Comparison of ENCODE assay signal across 1 cellular context in genomic region chrX:71623714-71624113, GRCh38.
TF ChIP-seq lines count a peak whose summit lies in the region.

No MANE protein-coding gene starts in this region.

TF ChIP-seq in SK-N-SH, 30 proteins besides CTCF, POLR2A, EP300 and RAD21 (continued from another document):
- TF ChIP-seq, protein P1, sequence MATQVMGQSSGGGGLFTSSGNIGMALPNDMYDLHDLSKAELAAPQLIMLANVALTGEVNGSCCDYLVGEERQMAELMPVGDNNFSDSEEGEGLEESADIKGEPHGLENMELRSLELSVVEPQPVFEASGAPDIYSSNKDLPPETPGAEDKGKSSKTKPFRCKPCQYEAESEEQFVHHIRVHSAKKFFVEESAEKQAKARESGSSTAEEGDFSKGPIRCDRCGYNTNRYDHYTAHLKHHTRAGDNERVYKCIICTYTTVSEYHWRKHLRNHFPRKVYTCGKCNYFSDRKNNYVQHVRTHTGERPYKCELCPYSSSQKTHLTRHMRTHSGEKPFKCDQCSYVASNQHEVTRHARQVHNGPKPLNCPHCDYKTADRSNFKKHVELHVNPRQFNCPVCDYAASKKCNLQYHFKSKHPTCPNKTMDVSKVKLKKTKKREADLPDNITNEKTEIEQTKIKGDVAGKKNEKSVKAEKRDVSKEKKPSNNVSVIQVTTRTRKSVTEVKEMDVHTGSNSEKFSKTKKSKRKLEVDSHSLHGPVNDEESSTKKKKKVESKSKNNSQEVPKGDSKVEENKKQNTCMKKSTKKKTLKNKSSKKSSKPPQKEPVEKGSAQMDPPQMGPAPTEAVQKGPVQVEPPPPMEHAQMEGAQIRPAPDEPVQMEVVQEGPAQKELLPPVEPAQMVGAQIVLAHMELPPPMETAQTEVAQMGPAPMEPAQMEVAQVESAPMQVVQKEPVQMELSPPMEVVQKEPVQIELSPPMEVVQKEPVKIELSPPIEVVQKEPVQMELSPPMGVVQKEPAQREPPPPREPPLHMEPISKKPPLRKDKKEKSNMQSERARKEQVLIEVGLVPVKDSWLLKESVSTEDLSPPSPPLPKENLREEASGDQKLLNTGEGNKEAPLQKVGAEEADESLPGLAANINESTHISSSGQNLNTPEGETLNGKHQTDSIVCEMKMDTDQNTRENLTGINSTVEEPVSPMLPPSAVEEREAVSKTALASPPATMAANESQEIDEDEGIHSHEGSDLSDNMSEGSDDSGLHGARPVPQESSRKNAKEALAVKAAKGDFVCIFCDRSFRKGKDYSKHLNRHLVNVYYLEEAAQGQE (IDR thresholded peaks at IDR 0.05; ENCODE audit: low read depth, low read length), result no peak
- TF ChIP-seq, protein P2, sequence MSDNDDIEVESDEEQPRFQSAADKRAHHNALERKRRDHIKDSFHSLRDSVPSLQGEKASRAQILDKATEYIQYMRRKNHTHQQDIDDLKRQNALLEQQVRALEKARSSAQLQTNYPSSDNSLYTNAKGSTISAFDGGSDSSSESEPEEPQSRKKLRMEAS (IDR thresholded peaks at IDR 0.05; ENCODE audit: low read depth), result no peak
- TF ChIP-seq TAF1 (IDR thresholded peaks at IDR 0.05; ENCODE audit: borderline replicate concordance, low read depth, low read length) (no peak), FOXJ3 (CRISPR knock-in tag; IDR thresholded peaks at IDR 0.05) (no peak), SMC3 (IDR thresholded peaks at IDR 0.05; ENCODE audit: low read depth, low read length) (no peak), MXI1 (IDR thresholded peaks at IDR 0.05; ENCODE audit: low read depth, low read length) (no peak), PBX3 (IDR thresholded peaks at IDR 0.05) (no peak), USF2 (IDR thresholded peaks at IDR 0.05; ENCODE audit: borderline replicate concordance, low read depth, low read length) (no peak), NFIC (IDR thresholded peaks at IDR 0.05; ENCODE audit: borderline replicate concordance) (no peak), RFX5 (IDR thresholded peaks at IDR 0.05; ENCODE audit: low read length) (no peak)
- TF ChIP-seq, protein P3, sequence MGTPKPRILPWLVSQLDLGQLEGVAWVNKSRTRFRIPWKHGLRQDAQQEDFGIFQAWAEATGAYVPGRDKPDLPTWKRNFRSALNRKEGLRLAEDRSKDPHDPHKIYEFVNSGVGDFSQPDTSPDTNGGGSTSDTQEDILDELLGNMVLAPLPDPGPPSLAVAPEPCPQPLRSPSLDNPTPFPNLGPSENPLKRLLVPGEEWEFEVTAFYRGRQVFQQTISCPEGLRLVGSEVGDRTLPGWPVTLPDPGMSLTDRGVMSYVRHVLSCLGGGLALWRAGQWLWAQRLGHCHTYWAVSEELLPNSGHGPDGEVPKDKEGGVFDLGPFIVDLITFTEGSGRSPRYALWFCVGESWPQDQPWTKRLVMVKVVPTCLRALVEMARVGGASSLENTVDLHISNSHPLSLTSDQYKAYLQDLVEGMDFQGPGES (IDR thresholded peaks at IDR 0.05; ENCODE audit: low read depth, low read length), result no peak
